9 cellular contexts compared by ENCODE assay signal in the genomic region with DNA sequence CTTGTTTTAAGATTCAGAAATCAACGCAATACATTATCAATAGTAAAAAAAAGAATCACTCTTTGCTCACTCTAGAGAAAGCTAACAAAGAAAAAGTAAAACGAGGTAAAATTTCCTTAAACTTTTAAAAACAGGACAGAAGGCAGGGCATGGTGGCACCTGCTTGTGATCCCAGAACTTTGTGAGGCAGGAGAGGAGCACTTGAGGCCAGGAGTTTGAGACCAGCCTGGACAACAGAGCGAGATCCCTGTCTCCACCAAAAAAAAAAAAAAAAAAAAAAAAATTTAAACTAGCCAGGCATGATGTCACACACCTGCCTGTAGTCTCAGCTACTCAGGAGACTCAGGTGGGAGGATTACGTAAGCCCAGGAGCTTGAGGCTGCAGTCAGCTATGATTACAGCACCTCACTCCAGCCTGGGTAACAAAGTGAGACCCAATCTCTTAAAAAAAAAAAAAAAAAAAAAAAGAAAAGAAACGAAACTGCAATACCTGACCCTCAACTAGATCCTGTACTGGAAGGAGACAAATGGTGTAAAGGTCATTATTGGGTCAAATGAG. TPM values are rescaled to one million over a fixed set of nuclear protein-coding genes. Genes with fewer than 3 reads are reported as not detected.
A peak's percentile ranks its signal among the peaks of the same experiment; 100 is the strongest.
DNase-seq lines count a peak whose midpoint lies in the region; ATAC-seq and TF ChIP-seq lines count a peak whose summit lies in the region.
"Had no signal": no experiment of that assay in that cellular context is flagged by ENCODE, and none has a peak within 500 bp of the region (broad histone marks: within the 10 kb centered on the region; RNA-seq: fewer than 3 reads in every experiment).

No MANE protein-coding gene starts in this region.

- peaks cover 80% of the 10 kb centered on the region for H3K79me2 ChIP-seq in ACC112 (ENCODE audit: control insufficient read depth, insufficient read depth, low read length, unreplicated experiment)
- H3K79me2 ChIP-seq in GM23338 (replicated peaks; ENCODE audit: insufficient read depth) = peaks cover 78% of the 10 kb centered on the region

- no peak overlapping the region for H3K9ac ChIP-seq in colonic mucosa (ENCODE audit: low read depth in 2 of 2, low read length in 2 of 2)

- H3K9me3 Mint-ChIP-seq in GM23338 = no peaks in the 10 kb centered on the region
- H3K9me3 Mint-ChIP-seq in activated naive CD4-positive, alpha-beta T cell treated with anti-CD3 and anti-CD28 coated beads, Interleukin-2, amount 10 ng/mL, durations not matched to agents 7 days and 5 days = no peaks in the 10 kb centered on the region
- H3K9me3 Mint-ChIP-seq in immature natural killer cell = no peaks in the 10 kb centered on the region

- H3F3A ChIP-seq in GM23338 (replicated peaks; ENCODE audit: low read depth) = no peaks in the 10 kb centered on the region

- no peaks in the 10 kb centered on the region for H3K27me3 ChIP-seq in ACC112 (ENCODE audit: insufficient read depth, low read length)
- H3K27me3 ChIP-seq in GM23338 (ENCODE audit: insufficient read depth) = no peaks in the 10 kb centered on the region
- H3K27me3 ChIP-seq in colonic mucosa = no peaks in the 10 kb centered on the region
- H3K27me3 ChIP-seq: cardiac muscle cell had no signal

- H3K27ac ChIP-seq in ACC112 (ENCODE audit: low read depth, low read length) = no peak overlapping the region
- H3K27ac ChIP-seq in GM23338 (ENCODE audit: low read depth) = no peak overlapping the region
- H3K27ac ChIP-seq in colonic mucosa = no peak overlapping the region
- H3K27ac ChIP-seq: cardiac muscle cell had no signal

- ATAC-seq in GM23338 = no peak
- no peak for ATAC-seq in GM21576 (IDR thresholded peaks at IDR 0.05; ENCODE audit: unreplicated experiment)

- no peak overlapping the region for H2AFZ ChIP-seq in ACC112 (ENCODE audit: low read length, unreplicated experiment)
- H2AFZ ChIP-seq in GM23338 = no peak overlapping the region

- H3K9me3 ChIP-seq in colonic mucosa = no peaks in the 10 kb centered on the region

- H3K27me3 Mint-ChIP-seq in GM23338 (ENCODE audit: insufficient read depth, low read depth, poor library complexity) (peaks cover 7% of the 10 kb centered on the region), immature natural killer cell (ENCODE audit: low read depth in 3 of 3) (peaks cover 16 to 20% (median 18%) of the 10 kb centered on the region in 3 donors)
- H3K27me3 Mint-ChIP-seq in activated naive CD4-positive, alpha-beta T cell treated with anti-CD3 and anti-CD28 coated beads, Interleukin-2, amount 10 ng/mL, durations not matched to agents 7 days and 5 days = peaks cover 6% of the 10 kb centered on the region

- H3K4me3 ChIP-seq in ACC112 (ENCODE audit: low read depth, low read length) (peak overlapping the region; percentile 95), GM23338 (no peak overlapping the region), colonic mucosa (no peak overlapping the region)

- CTCF ChIA-PET in activated naive CD4-positive, alpha-beta T cell treated with anti-CD3 and anti-CD28 coated beads, Interleukin-2, amount 10 ng/mL, durations not matched to agents 7 days and 5 days (lab: Charles Lee) = interaction anchor here (0.6 to 2.6 kb wide), 3 partner anchors 19 to 131 kb away, joined by 3 to 12 read pairs (median 3); no protein-coding TSS in a partner anchor

- H3K4me1 ChIP-seq in ACC112 (ENCODE audit: control insufficient read depth, insufficient read depth, low read length, unreplicated experiment) = peaks cover 21% of the 10 kb centered on the region
- H3K4me1 ChIP-seq in GM23338 (ENCODE audit: insufficient read depth) = peaks cover 28% of the 10 kb centered on the region
- peaks cover 16% of the 10 kb centered on the region for H3K4me1 ChIP-seq in colonic mucosa

- TF ChIP-seq CTCF in GM23338 (conservative IDR thresholded peaks at IDR 0.05; ENCODE audit: low read depth in 2 of 2) = no peak
- TF ChIP-seq CTCF in colonic mucosa (IDR thresholded peaks at IDR 0.05) = no peak

- H3K27ac Mint-ChIP-seq in GM23338 = no peak overlapping the region
- no peak overlapping the region for H3K27ac Mint-ChIP-seq in activated naive CD4-positive, alpha-beta T cell treated with anti-CD3 and anti-CD28 coated beads, Interleukin-2, amount 10 ng/mL, durations not matched to agents 7 days and 5 days
- H3K27ac Mint-ChIP-seq in immature natural killer cell = peak overlapping the region in 5 of 6 donors; percentile 19 to 77 (median 73)

- no peaks in the 10 kb centered on the region for H3K9me2 ChIP-seq in GM23338 (ENCODE audit: insufficient read depth)

- H3K4me3 Mint-ChIP-seq in GM23338 = no peak overlapping the region
- H3K4me3 Mint-ChIP-seq in activated naive CD4-positive, alpha-beta T cell treated with anti-CD3 and anti-CD28 coated beads, Interleukin-2, amount 10 ng/mL, durations not matched to agents 7 days and 5 days = no peak overlapping the region
- peak overlapping the region; percentile 48 to 61 (median 50) for H3K4me3 Mint-ChIP-seq in immature natural killer cell

- H3K36me3 ChIP-seq in ACC112 (ENCODE audit: insufficient read depth, low read length) (no peaks in the 10 kb centered on the region), GM23338 (ENCODE audit: insufficient read depth) (no peaks in the 10 kb centered on the region), colonic mucosa (no peaks in the 10 kb centered on the region)
- H3K36me3 ChIP-seq: cardiac muscle cell had no signal

- peak overlapping the region; percentile 77; the same call in 1 of the 2 replicates for H3K4me2 ChIP-seq in GM23338

- H3K36me3 Mint-ChIP-seq in GM23338 (ENCODE audit: low read depth) (no peaks in the 10 kb centered on the region), immature natural killer cell (no peaks in the 10 kb centered on the region)
- peaks cover 24% of the 10 kb centered on the region for H3K36me3 Mint-ChIP-seq in activated naive CD4-positive, alpha-beta T cell treated with anti-CD3 and anti-CD28 coated beads, Interleukin-2, amount 10 ng/mL, durations not matched to agents 7 days and 5 days

- DNase-seq in GM23338 (ENCODE audit: low spot score) (peak; percentile 44), immature natural killer cell (no peak), hypothalamus (lab: John Stamatoyannopoulos, UW) (no peak), colonic mucosa (no peak), NCI-H1048 (lab: John Stamatoyannopoulos, UW) (no peak)
- DNase-seq in activated naive CD4-positive, alpha-beta T cell treated with anti-CD3 and anti-CD28 coated beads, Interleukin-2, amount 10 ng/mL, durations not matched to agents 7 days and 5 days = peak; percentile 25

- intact Hi-C loops in colonic mucosa (cut with DNase I) = loop anchor here (10.0 kb wide), 1 partner anchor 83 kb away; a partner anchor contains a TSS

- peaks cover 42% of the 10 kb centered on the region for H4K20me1 ChIP-seq in GM23338 (replicated peaks; ENCODE audit: insufficient read depth)

- H3K4me1 Mint-ChIP-seq in GM23338 (peaks cover 8% of the 10 kb centered on the region; the same call in 2 of the 3 replicates), immature natural killer cell (peaks cover 14 to 57% of the 10 kb centered on the region in 2 donors)
- peaks cover 41% of the 10 kb centered on the region for H3K4me1 Mint-ChIP-seq in activated naive CD4-positive, alpha-beta T cell treated with anti-CD3 and anti-CD28 coated beads, Interleukin-2, amount 10 ng/mL, durations not matched to agents 7 days and 5 days

TF ChIP-seq in GM23338, 12 proteins besides CTCF, POLR2A, EP300 and RAD21 (continues in another document):
- TF ChIP-seq JUNB (IDR thresholded peaks at IDR 0.05; ENCODE audit: unreplicated experiment) (no peak), ZNF331 (CRISPR knock-in tag; IDR thresholded peaks at IDR 0.05; ENCODE audit: low read depth) (no peak)
- TF ChIP-seq, protein P1, sequence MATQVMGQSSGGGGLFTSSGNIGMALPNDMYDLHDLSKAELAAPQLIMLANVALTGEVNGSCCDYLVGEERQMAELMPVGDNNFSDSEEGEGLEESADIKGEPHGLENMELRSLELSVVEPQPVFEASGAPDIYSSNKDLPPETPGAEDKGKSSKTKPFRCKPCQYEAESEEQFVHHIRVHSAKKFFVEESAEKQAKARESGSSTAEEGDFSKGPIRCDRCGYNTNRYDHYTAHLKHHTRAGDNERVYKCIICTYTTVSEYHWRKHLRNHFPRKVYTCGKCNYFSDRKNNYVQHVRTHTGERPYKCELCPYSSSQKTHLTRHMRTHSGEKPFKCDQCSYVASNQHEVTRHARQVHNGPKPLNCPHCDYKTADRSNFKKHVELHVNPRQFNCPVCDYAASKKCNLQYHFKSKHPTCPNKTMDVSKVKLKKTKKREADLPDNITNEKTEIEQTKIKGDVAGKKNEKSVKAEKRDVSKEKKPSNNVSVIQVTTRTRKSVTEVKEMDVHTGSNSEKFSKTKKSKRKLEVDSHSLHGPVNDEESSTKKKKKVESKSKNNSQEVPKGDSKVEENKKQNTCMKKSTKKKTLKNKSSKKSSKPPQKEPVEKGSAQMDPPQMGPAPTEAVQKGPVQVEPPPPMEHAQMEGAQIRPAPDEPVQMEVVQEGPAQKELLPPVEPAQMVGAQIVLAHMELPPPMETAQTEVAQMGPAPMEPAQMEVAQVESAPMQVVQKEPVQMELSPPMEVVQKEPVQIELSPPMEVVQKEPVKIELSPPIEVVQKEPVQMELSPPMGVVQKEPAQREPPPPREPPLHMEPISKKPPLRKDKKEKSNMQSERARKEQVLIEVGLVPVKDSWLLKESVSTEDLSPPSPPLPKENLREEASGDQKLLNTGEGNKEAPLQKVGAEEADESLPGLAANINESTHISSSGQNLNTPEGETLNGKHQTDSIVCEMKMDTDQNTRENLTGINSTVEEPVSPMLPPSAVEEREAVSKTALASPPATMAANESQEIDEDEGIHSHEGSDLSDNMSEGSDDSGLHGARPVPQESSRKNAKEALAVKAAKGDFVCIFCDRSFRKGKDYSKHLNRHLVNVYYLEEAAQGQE (IDR thresholded peaks at IDR 0.05; ENCODE audit: unreplicated experiment) = no peak
- TF ChIP-seq, protein P2, sequence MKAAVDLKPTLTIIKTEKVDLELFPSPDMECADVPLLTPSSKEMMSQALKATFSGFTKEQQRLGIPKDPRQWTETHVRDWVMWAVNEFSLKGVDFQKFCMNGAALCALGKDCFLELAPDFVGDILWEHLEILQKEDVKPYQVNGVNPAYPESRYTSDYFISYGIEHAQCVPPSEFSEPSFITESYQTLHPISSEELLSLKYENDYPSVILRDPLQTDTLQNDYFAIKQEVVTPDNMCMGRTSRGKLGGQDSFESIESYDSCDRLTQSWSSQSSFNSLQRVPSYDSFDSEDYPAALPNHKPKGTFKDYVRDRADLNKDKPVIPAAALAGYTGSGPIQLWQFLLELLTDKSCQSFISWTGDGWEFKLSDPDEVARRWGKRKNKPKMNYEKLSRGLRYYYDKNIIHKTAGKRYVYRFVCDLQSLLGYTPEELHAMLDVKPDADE (IDR thresholded peaks at IDR 0.05) = no peak

RNA-seq across cellular contexts. Expression of a gene that starts 3.5 kb away (rescaled TPM):
- total RNA-seq in GM23338 (2014; rRNA removed; shearing (Covaris generic)) = 207 and 225 TPM in 2 replicates
- polyA plus RNA-seq in GM23338 (2016; fragmentation: Nextera tagmentation; extraction: Ambion mirVana) = 233 and 248 TPM in 2 replicates
- polyA plus RNA-seq in immature natural killer cell = 100 to 1,000 TPM; 223 to 256 (median 226) TPM
- total RNA-seq in colonic mucosa = 100 to 1,000 TPM; 159 to 260 TPM

Comparison
In these comparisons a context has a peak if more than half of its experiments do, and no peak if none do; other contexts are left out.
1. DNase-seq: peak in GM23338 (single experiment) and activated naive CD4-positive, alpha-beta T cell treated with anti-CD3 and anti-CD28 coated beads, Interleukin-2, amount 10 ng/mL, durations not matched to agents 7 days and 5 days (single experiment); none in immature natural killer cell (0 of 3), hypothalamus (0 of 51), colonic mucosa (single experiment) and NCI-H1048 (single experiment).
2. H3K27ac Mint-ChIP-seq: peak in immature natural killer cell (5 of 6); none in GM23338 (single experiment) and activated naive CD4-positive, alpha-beta T cell treated with anti-CD3 and anti-CD28 coated beads, Interleukin-2, amount 10 ng/mL, durations not matched to agents 7 days and 5 days (single experiment).
3. H3K4me3 Mint-ChIP-seq: peak in immature natural killer cell (5 of 5); none in GM23338 (single experiment) and activated naive CD4-positive, alpha-beta T cell treated with anti-CD3 and anti-CD28 coated beads, Interleukin-2, amount 10 ng/mL, durations not matched to agents 7 days and 5 days (single experiment).